12 cellular contexts compared by ENCODE assay signal in genomic region chr2:150403457-150403856, GRCh38.
DNase-seq lines count a peak whose midpoint lies in the region; ATAC-seq and TF ChIP-seq lines count a peak whose summit lies in the region.
"Had no signal": no experiment of that assay in that cellular context is flagged by ENCODE, and none has a peak within 500 bp of the region (broad histone marks: within the 10 kb centered on the region; RNA-seq: fewer than 3 reads in every experiment).

No MANE protein-coding gene starts in this region.

- in situ Hi-C loops in gastrocnemius medialis (cut with MboI; ENCODE audit: low sequenced_read_pairs in 4 of 4): no loop called here

- H3K4me1 ChIP-seq in mucosa of descending colon (ENCODE audit: low read depth) (no peaks in the 10 kb centered on the region), lower lobe of right lung (no peaks in the 10 kb centered on the region), gastrocnemius medialis (no peaks in the 10 kb centered on the region)
- H3K4me1 ChIP-seq: body of pancreas had no signal

- TF ChIP-seq POLR2A in gastrocnemius medialis (IDR thresholded peaks at IDR 0.05): no peak

- H3K36me3 ChIP-seq in mucosa of descending colon (ENCODE audit: low read depth) (no peaks in the 10 kb centered on the region), lower lobe of right lung (no peaks in the 10 kb centered on the region), gastrocnemius medialis (no peaks in the 10 kb centered on the region)

- H3K27ac ChIP-seq in lower lobe of right lung: no peak overlapping the region
- no peak overlapping the region for H3K27ac ChIP-seq in gastrocnemius medialis
- H3K27ac ChIP-seq: body of pancreas had no signal

- H3K4me3 ChIP-seq in mucosa of descending colon (no peak overlapping the region), lower lobe of right lung (no peak overlapping the region), gastrocnemius medialis (no peak overlapping the region)
- H3K4me3 ChIP-seq: body of pancreas had no signal

- H3K27me3 ChIP-seq in lower lobe of right lung (ENCODE audit: low read depth) (no peaks in the 10 kb centered on the region), gastrocnemius medialis (no peaks in the 10 kb centered on the region)
- H3K27me3 ChIP-seq: body of pancreas had no signal

- no peaks in the 10 kb centered on the region for H3K9me3 ChIP-seq in mucosa of descending colon
- no peaks in the 10 kb centered on the region for H3K9me3 ChIP-seq in lower lobe of right lung
- no peaks in the 10 kb centered on the region for H3K9me3 ChIP-seq in gastrocnemius medialis
- H3K9me3 ChIP-seq: body of pancreas had no signal

- intact Hi-C loops in mucosa of descending colon (cut with DNase I, micrococcal nuclease): no loop called here
- intact Hi-C loops in lower lobe of right lung (cut with DNase I): no loop called here
- intact Hi-C loops in gastrocnemius medialis (cut with DNase I; ENCODE audit: low total_unique reads): no loop called here

- DNase-seq in mucosa of descending colon (no peak), NAMALWA (ENCODE audit: low spot score) (no peak), lower lobe of right lung (no peak), gastrocnemius medialis (no peak), retina (no peak)
- DNase-seq: activated CD4-positive, alpha-beta T cell treated with anti-CD3 and anti-CD28 coated beads, Interleukin-2, amount 50 U/mL, for 1 hour; body of pancreas; stimulated activated CD8-positive, alpha-beta memory T cell treated with anti-CD3 and anti-CD28 coated beads, Interleukin-4, amount 100 ng/mL, for 48 hours had no signal

- TF ChIP-seq CTCF in mucosa of descending colon (IDR thresholded peaks at IDR 0.05) (no peak), lower lobe of right lung (IDR thresholded peaks at IDR 0.05) (no peak), gastrocnemius medialis (IDR thresholded peaks at IDR 0.05 in 4 of 5, conservative IDR thresholded peaks at IDR 0.05 in 1 of 5) (no peak)

- peak; percentile 99 for ATAC-seq in GM18867 (IDR thresholded peaks at IDR 0.05; ENCODE audit: unreplicated experiment)
- peak; percentile 99 for ATAC-seq in GM21717 (IDR thresholded peaks at IDR 0.05; ENCODE audit: unreplicated experiment)
- peak; percentile 98 for ATAC-seq in HG03520 (IDR thresholded peaks at IDR 0.05; ENCODE audit: unreplicated experiment)
- ATAC-seq in mucosa of descending colon: peak; percentile 68
- ATAC-seq in lower lobe of right lung: no peak
- ATAC-seq in gastrocnemius medialis: no peak
- ATAC-seq: body of pancreas, Panc1 had no signal

Comparison
In these comparisons a context has a peak if more than half of its experiments do, and no peak if none do; other contexts are left out.
1. ATAC-seq: peak in GM18867 (single experiment), GM21717 (single experiment), HG03520 (single experiment) and mucosa of descending colon (single experiment); none in lower lobe of right lung (0 of 2) and gastrocnemius medialis (0 of 2).